In genomic region chr11:10934293-10934850, GRCh38 we compare ENCODE assay signal across 8 cellular contexts.
A peak's percentile ranks its signal among the peaks of the same experiment; 100 is the strongest.
DNase-seq lines count a peak whose midpoint lies in the region; ATAC-seq and FAIRE-seq lines count a peak whose summit lies in the region.

No MANE protein-coding gene starts in this region.

- CTCF ChIA-PET in activated naive CD4-positive, alpha-beta T cell treated with anti-CD3 and anti-CD28 coated beads, Interleukin-2, amount 10 ng/mL, durations not matched to agents 7 days and 5 days (lab: Charles Lee): interaction anchor here (0.6 to 5.0 kb wide), 21 partner anchors 8 to 853 kb away, joined by 3 to 63 read pairs (median 4); partner anchors contain the start of genes EIF4G2 and ZBED5

- no peaks in the 10 kb centered on the region for H3K9me3 Mint-ChIP-seq in activated naive CD4-positive, alpha-beta T cell treated with anti-CD3 and anti-CD28 coated beads, Interleukin-2, amount 10 ng/mL, durations not matched to agents 7 days and 5 days
- no peaks in the 10 kb centered on the region for H3K9me3 Mint-ChIP-seq in activated CD4-positive, alpha-beta T cell treated with anti-CD3 and anti-CD28 coated beads, Interleukin-2, amount 10 ng/mL, durations not matched to agents 24 days and 14 days

- no CpG with 5 or more reads among the region's 9 CpGs for WGBS in iPS DF 6.9 (ENCODE audit: insufficient coverage, insufficient read length)

- peaks cover 2% of the 10 kb centered on the region; the same call in 1 of the 2 replicates for H3K4me1 ChIP-seq in iPS DF 6.9 (ENCODE audit: control insufficient read depth, insufficient read depth, low read length)
- peaks cover 2 to 29% (median 15%) of the 10 kb centered on the region in 5 donors for H3K4me1 ChIP-seq in subcutaneous abdominal adipose tissue (ENCODE audit: control insufficient read depth in 5 of 5, insufficient read depth in 5 of 5, low read length in 5 of 5)

- H3K27ac Mint-ChIP-seq in activated naive CD4-positive, alpha-beta T cell treated with anti-CD3 and anti-CD28 coated beads, Interleukin-2, amount 10 ng/mL, durations not matched to agents 7 days and 5 days: no peak overlapping the region
- no peak overlapping the region for H3K27ac Mint-ChIP-seq in activated CD4-positive, alpha-beta T cell treated with anti-CD3 and anti-CD28 coated beads, Interleukin-2, amount 10 ng/mL, durations not matched to agents 24 days and 14 days

- intact Hi-C loops in activated CD4-positive, alpha-beta T cell treated with anti-CD3 and anti-CD28 coated beads, Interleukin-2, amount 10 ng/mL, durations not matched to agents 24 days and 14 days (cut with micrococcal nuclease): loop anchor here (10.0 kb wide), 2 partner anchors 220 to 330 kb away; no protein-coding TSS in a partner anchor

- H3K27ac ChIP-seq in iPS DF 6.9 (ENCODE audit: low read length) (no peak overlapping the region), subcutaneous abdominal adipose tissue (ENCODE audit: low read depth, low read length) (peak overlapping the region; percentile 71)

- peak; percentile 30 for DNase-seq in activated naive CD4-positive, alpha-beta T cell treated with anti-CD3 and anti-CD28 coated beads, Interleukin-2, amount 10 ng/mL, durations not matched to agents 7 days and 5 days
- DNase-seq in activated naive CD4-positive, alpha-beta T cell (lab: John Stamatoyannopoulos, UW): no peak
- DNase-seq in activated CD4-positive, alpha-beta T cell treated with anti-CD3 and anti-CD28 coated beads, Interleukin-2, amount 10 ng/mL, durations not matched to agents 24 days and 14 days: no peak
- DNase-seq in iPS DF 6.9 (ENCODE audit: low read depth, low spot score): no peak
- no peak for DNase-seq in HTR-8/SVneo (ENCODE audit: insufficient read length, low spot score)

- ATAC-seq in HG03442 (IDR thresholded peaks at IDR 0.05; ENCODE audit: unreplicated experiment) (no peak), HG03097 (IDR thresholded peaks at IDR 0.05; ENCODE audit: low FRiP score, unreplicated experiment) (no peak)

- FAIRE-seq in HTR-8/SVneo (lab: Jason Lieb, UNC): no peak

- peak overlapping the region; percentile 40 to 76 (median 67) for H3K9ac ChIP-seq in subcutaneous abdominal adipose tissue (ENCODE audit: low read length in 5 of 5)

- peaks cover 4% of the 10 kb centered on the region; the same call in 1 of the 2 replicates for H3K27me3 ChIP-seq in iPS DF 6.9 (ENCODE audit: control insufficient read depth, insufficient read depth, low read length)
- H3K27me3 ChIP-seq in subcutaneous abdominal adipose tissue (ENCODE audit: control insufficient read depth in 5 of 5, insufficient read depth in 4 of 5, low read length in 5 of 5): no peaks in the 10 kb centered on the region

- H3K27me3 Mint-ChIP-seq in activated naive CD4-positive, alpha-beta T cell treated with anti-CD3 and anti-CD28 coated beads, Interleukin-2, amount 10 ng/mL, durations not matched to agents 7 days and 5 days: peaks cover 71% of the 10 kb centered on the region
- peaks cover 48% of the 10 kb centered on the region for H3K27me3 Mint-ChIP-seq in activated CD4-positive, alpha-beta T cell treated with anti-CD3 and anti-CD28 coated beads, Interleukin-2, amount 10 ng/mL, durations not matched to agents 24 days and 14 days

- H3K36me3 Mint-ChIP-seq in activated naive CD4-positive, alpha-beta T cell treated with anti-CD3 and anti-CD28 coated beads, Interleukin-2, amount 10 ng/mL, durations not matched to agents 7 days and 5 days: no peaks in the 10 kb centered on the region
- no peaks in the 10 kb centered on the region for H3K36me3 Mint-ChIP-seq in activated CD4-positive, alpha-beta T cell treated with anti-CD3 and anti-CD28 coated beads, Interleukin-2, amount 10 ng/mL, durations not matched to agents 24 days and 14 days (ENCODE audit: low read depth)

- H3K4me3 ChIP-seq in iPS DF 6.9 (ENCODE audit: low read length) (peak overlapping the region; percentile 60; the same call in 1 of the 2 replicates), subcutaneous abdominal adipose tissue (ENCODE audit: low read depth in 1 of 5, low read length in 5 of 5) (peak overlapping the region; percentile 65 to 85 (median 70))

- H3K4me1 Mint-ChIP-seq in activated naive CD4-positive, alpha-beta T cell treated with anti-CD3 and anti-CD28 coated beads, Interleukin-2, amount 10 ng/mL, durations not matched to agents 7 days and 5 days: peaks cover 27% of the 10 kb centered on the region
- H3K4me1 Mint-ChIP-seq in activated CD4-positive, alpha-beta T cell treated with anti-CD3 and anti-CD28 coated beads, Interleukin-2, amount 10 ng/mL, durations not matched to agents 24 days and 14 days: peaks cover 21% of the 10 kb centered on the region

- H3K36me3 ChIP-seq in iPS DF 6.9 (ENCODE audit: control insufficient read depth, insufficient read depth, low read length) (no peaks in the 10 kb centered on the region), subcutaneous abdominal adipose tissue (ENCODE audit: control insufficient read depth in 5 of 5, insufficient read depth in 5 of 5, low read length in 5 of 5) (no peaks in the 10 kb centered on the region)

- peak overlapping the region; percentile 58 for H3K4me3 Mint-ChIP-seq in activated naive CD4-positive, alpha-beta T cell treated with anti-CD3 and anti-CD28 coated beads, Interleukin-2, amount 10 ng/mL, durations not matched to agents 7 days and 5 days
- peak overlapping the region; percentile 81 for H3K4me3 Mint-ChIP-seq in activated CD4-positive, alpha-beta T cell treated with anti-CD3 and anti-CD28 coated beads, Interleukin-2, amount 10 ng/mL, durations not matched to agents 24 days and 14 days

- H3K9me3 ChIP-seq in iPS DF 6.9 (ENCODE audit: control insufficient read depth, insufficient read depth, low read length) (no peaks in the 10 kb centered on the region), subcutaneous abdominal adipose tissue (ENCODE audit: control insufficient read depth in 5 of 5, low read length in 5 of 5) (no peaks in the 10 kb centered on the region)
